In genomic region chr6:43865947-43866346, GRCh38 we compare ENCODE assay signal across 2 cellular contexts.
TF ChIP-seq lines count a peak whose summit lies in the region.

No MANE protein-coding gene starts in this region.

TF ChIP-seq in HepG2, 621 proteins besides CTCF, POLR2A, EP300 and RAD21:
- TF ChIP-seq POGZ (CRISPR knock-in tag; IDR thresholded peaks at IDR 0.05), result no peak
- 0 out of 2 replicates have a peak, but pooled peaks have one; percentile 44 for TF ChIP-seq ZSCAN25 (CRISPR knock-in tag; IDR thresholded peaks at IDR 0.05)
- TF ChIP-seq FOXP4 (CRISPR knock-in tag; IDR thresholded peaks at IDR 0.05), result no peak
- TF ChIP-seq ZNF652 (CRISPR knock-in tag; IDR thresholded peaks at IDR 0.05; ENCODE audit: borderline replicate concordance, low read depth), result no peak
- TF ChIP-seq PRDM15 (CRISPR knock-in tag; IDR thresholded peaks at IDR 0.05), result no peak
- TF ChIP-seq ZBTB39 (CRISPR knock-in tag; IDR thresholded peaks at IDR 0.05), result no peak
- TF ChIP-seq MAFG (CRISPR knock-in tag; IDR thresholded peaks at IDR 0.05), result no peak
- no peak for TF ChIP-seq ZNF329 (CRISPR knock-in tag; IDR thresholded peaks at IDR 0.05; ENCODE audit: low read depth)

TF ChIP-seq in H1, 55 proteins besides CTCF, POLR2A, EP300 and RAD21:
- TF ChIP-seq SP4 (IDR thresholded peaks at IDR 0.05; ENCODE audit: low read length) (no peak), FOSL1 (IDR thresholded peaks at IDR 0.05; ENCODE audit: insufficient read depth, low read depth, low read length) (no peak)
